In the genomic region with DNA sequence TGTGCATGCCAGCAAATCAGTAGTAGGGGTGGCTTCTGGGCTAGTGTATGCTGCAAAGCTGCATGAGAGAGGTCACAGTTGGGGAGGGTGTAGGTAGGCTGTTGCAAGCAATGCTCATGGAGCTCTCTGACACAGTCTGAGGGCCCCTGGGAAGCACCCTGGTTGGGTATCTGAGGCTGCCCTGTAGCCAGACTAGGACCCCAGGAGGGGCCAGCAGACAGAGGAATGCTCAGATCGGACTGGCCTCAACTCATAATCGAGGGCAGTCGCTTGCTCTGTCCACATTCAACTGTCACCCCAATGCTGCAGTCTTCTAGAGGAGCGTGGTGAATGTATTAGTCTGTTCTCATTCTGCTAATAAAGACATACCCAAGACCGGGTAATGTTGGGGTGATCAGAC, we compare ENCODE assay signal across 29 cellular contexts.
"Had no signal": no experiment of that assay in that cellular context is flagged by ENCODE, and none has a peak within 500 bp of the region (broad histone marks: within the 10 kb centered on the region; RNA-seq: fewer than 3 reads in every experiment).

No MANE protein-coding gene starts in this region.

- H3K27ac Mint-ChIP-seq: naive thymus-derived CD4-positive, alpha-beta T cell; natural killer cell; nephron; neural progenitor cell; progenitor cell of endocrine pancreas; stimulated activated naive CD8-positive, alpha-beta T cell treated with anti-CD3 and anti-CD28 coated beads, Interleukin-15, Interleukin-2, amounts not matched to agents 100 ng/mL and 50 ng/mL, for 24 hours; type B pancreatic cell had no signal

- H3K27me3 ChIP-seq: neural progenitor cell, neutrophil, ovary, right lobe of liver, spleen, suprapubic skin, testis, tibial artery, transverse colon, vagina had no signal

- H3K9me3 Mint-ChIP-seq: neural progenitor cell had no signal

- H3K4me3 ChIP-seq: neural progenitor cell, ovary, psoas muscle, right lobe of liver, skin epidermis, smooth muscle cell, spleen, suprapubic skin, testis, tibial artery, transverse colon, vagina had no signal

- H3K4me3 Mint-ChIP-seq: naive thymus-derived CD4-positive, alpha-beta T cell; natural killer cell; nephron; neural progenitor cell; stimulated activated naive CD8-positive, alpha-beta T cell treated with anti-CD3 and anti-CD28 coated beads, Interleukin-15, Interleukin-2, amounts not matched to agents 100 ng/mL and 50 ng/mL, for 24 hours; type B pancreatic cell had no signal

- H3K4me1 ChIP-seq: neural progenitor cell, parathyroid adenoma, psoas muscle, right lobe of liver, spleen, suprapubic skin, testis, tibial artery, transverse colon, vagina had no signal

- H3K4me1 Mint-ChIP-seq: naive thymus-derived CD4-positive, alpha-beta T cell; natural killer cell; nephron; neural progenitor cell had no signal

- H3K27me3 Mint-ChIP-seq: naive thymus-derived CD4-positive, alpha-beta T cell; progenitor cell of endocrine pancreas; stimulated activated naive CD8-positive, alpha-beta T cell treated with anti-CD3 and anti-CD28 coated beads, Interleukin-15, Interleukin-2, amounts not matched to agents 100 ng/mL and 50 ng/mL, for 24 hours; type B pancreatic cell had no signal

- ATAC-seq: naive thymus-derived CD4-positive, alpha-beta T cell; natural killer cell; psoas muscle; right cardiac atrium had no signal

- H3K9me3 ChIP-seq: neutrophil, ovary, psoas muscle, right lobe of liver, testis, tibial artery, transverse colon, vagina had no signal

- H3K36me3 ChIP-seq: neural progenitor cell, neutrophil, ovary, right lobe of liver, spleen, suprapubic skin, tibial artery, transverse colon, vagina had no signal

- H3K27ac ChIP-seq: neural progenitor cell, neutrophil, ovary, parathyroid adenoma, psoas muscle, right lobe of liver, skin epidermis, spleen, suprapubic skin, testis, tibial artery, transverse colon, vagina had no signal

- DNase-seq: naive thymus-derived CD4-positive, alpha-beta T cell; natural killer cell; nucleus accumbens; ovary; psoas muscle; right cardiac atrium; right lobe of liver; spleen; stimulated activated CD4-positive, alpha-beta T cell treated with anti-CD3 and anti-CD28 coated beads, Interleukin-12 subunit alpha, Interleukin-12 subunit beta, amount 100 ng/mL, for 4 hours; stimulated activated CD4-positive, alpha-beta T cell treated with anti-CD3 and anti-CD28 coated beads, Interleukin-1b, Interleukin-23, amount 100 ng/mL, for 48 hours; stimulated activated CD4-positive, alpha-beta T cell treated with anti-CD3 and anti-CD28 coated beads, Interleukin-4, amount 100 ng/mL, for 1 hour; stimulated activated CD4-positive, alpha-beta T cell treated with anti-CD3 and anti-CD28 coated beads, Interleukin-4, amount 100 ng/mL, for 4 hours; stimulated activated CD8-positive, alpha-beta memory T cell treated with anti-CD3 and anti-CD28 coated beads, Interleukin-4, amount 100 ng/mL, for 48 hours; stimulated activated naive CD4-positive, alpha-beta T cell; substantia nigra; testis; tibial artery; transverse colon had no signal

- H3K36me3 Mint-ChIP-seq: naive thymus-derived CD4-positive, alpha-beta T cell; natural killer cell; neural progenitor cell; type B pancreatic cell had no signal
